20 cellular contexts compared by ENCODE assay signal in genomic region chr15:63672369-63672768, GRCh38.
A peak's percentile ranks its signal among the peaks of the same experiment; 100 is the strongest.
DNase-seq lines count a peak whose midpoint lies in the region; ATAC-seq and TF ChIP-seq lines count a peak whose summit lies in the region.
"Had no signal": no experiment of that assay in that cellular context is flagged by ENCODE, and none has a peak within 500 bp of the region (broad histone marks: within the 10 kb centered on the region; RNA-seq: fewer than 3 reads in every experiment).

No MANE protein-coding gene starts in this region.

- H3K27ac Mint-ChIP-seq in stimulated activated naive CD8-positive, alpha-beta T cell treated with anti-CD3 and anti-CD28 coated beads, Interleukin-15, Interleukin-2, amounts not matched to agents 100 ng/mL and 50 ng/mL, for 24 hours: peak overlapping the region; percentile 43
- peak overlapping the region; percentile 64 for H3K27ac Mint-ChIP-seq in activated CD4-positive, alpha-beta memory T cell treated with anti-CD3 and anti-CD28 coated beads, Interleukin-2, amount 10 ng/mL, durations not matched to agents 7 days and 5 days
- H3K27ac Mint-ChIP-seq in central memory CD8-positive, alpha-beta T cell (ENCODE audit: low read depth): peak overlapping the region; percentile 71
- H3K27ac Mint-ChIP-seq: nephron had no signal

- H3K36me3 Mint-ChIP-seq in stimulated activated naive CD8-positive, alpha-beta T cell treated with anti-CD3 and anti-CD28 coated beads, Interleukin-15, Interleukin-2, amounts not matched to agents 100 ng/mL and 50 ng/mL, for 24 hours (ENCODE audit: low read depth): peaks cover 72% of the 10 kb centered on the region
- H3K36me3 Mint-ChIP-seq in activated CD4-positive, alpha-beta memory T cell treated with anti-CD3 and anti-CD28 coated beads, Interleukin-2, amount 10 ng/mL, durations not matched to agents 7 days and 5 days (ENCODE audit: low read depth): peaks cover 66% of the 10 kb centered on the region
- H3K36me3 Mint-ChIP-seq in central memory CD8-positive, alpha-beta T cell (ENCODE audit: insufficient read depth): peaks cover 55% of the 10 kb centered on the region

- TF ChIP-seq POLR2A in uterus (IDR thresholded peaks at IDR 0.05): no peak

- no peaks in the 10 kb centered on the region for H3K9me3 Mint-ChIP-seq in stimulated activated naive CD8-positive, alpha-beta T cell treated with anti-CD3 and anti-CD28 coated beads, Interleukin-15, Interleukin-2, amounts not matched to agents 100 ng/mL and 50 ng/mL, for 24 hours
- H3K9me3 Mint-ChIP-seq in activated CD4-positive, alpha-beta memory T cell treated with anti-CD3 and anti-CD28 coated beads, Interleukin-2, amount 10 ng/mL, durations not matched to agents 7 days and 5 days: no peaks in the 10 kb centered on the region
- no peaks in the 10 kb centered on the region for H3K9me3 Mint-ChIP-seq in central memory CD8-positive, alpha-beta T cell
- H3K9me3 Mint-ChIP-seq: nephron had no signal

- ATAC-seq in stimulated activated naive CD8-positive, alpha-beta T cell treated with anti-CD3 and anti-CD28 coated beads, Interleukin-15, Interleukin-2, amounts not matched to agents 100 U/mL and 50 U/mL, for 24 hours: no peak
- no peak for ATAC-seq in central memory CD8-positive, alpha-beta T cell (replicated peaks; ENCODE audit: extremely low read depth, poor library complexity, severe bottlenecking)
- ATAC-seq: left cardiac atrium had no signal

- no peak overlapping the region for H3K4me3 ChIP-seq in uterus
- H3K4me3 ChIP-seq: HAP-1, sigmoid colon had no signal

- no peak for DNase-seq in stimulated activated naive CD8-positive, alpha-beta T cell treated with anti-CD3 and anti-CD28 coated beads, Interleukin-15, Interleukin-2, amounts not matched to agents 100 U/mL and 50 U/mL, for 24 hours
- peak; percentile 19 for DNase-seq in activated CD4-positive, alpha-beta memory T cell treated with anti-CD3 and anti-CD28 coated beads, Interleukin-2, amount 10 ng/mL, durations not matched to agents 7 days and 5 days
- DNase-seq in central memory CD8-positive, alpha-beta T cell (ENCODE audit: low spot score in 2 of 2): no peak
- DNase-seq in NCI-H1930 (lab: John Stamatoyannopoulos, UW) (no peak), uterus (no peak)
- DNase-seq in central memory CD4-positive, alpha-beta T cell: no peak
- DNase-seq: brain microvascular endothelial cell, cortex of kidney, KG1, left cardiac atrium, mesenchymal stem cell, MV-4-11, NCI-H1694 treated with DMSO at 0.1 percent for 48 hours, NCI-H345, sigmoid colon, trophoblast cell had no signal

- H3K27ac ChIP-seq in uterus: no peak overlapping the region
- H3K27ac ChIP-seq: brain microvascular endothelial cell, parathyroid adenoma, sigmoid colon had no signal

- no peaks in the 10 kb centered on the region for H3K9me3 ChIP-seq in uterus
- H3K9me3 ChIP-seq: HAP-1, sigmoid colon had no signal

- H3K4me3 Mint-ChIP-seq in stimulated activated naive CD8-positive, alpha-beta T cell treated with anti-CD3 and anti-CD28 coated beads, Interleukin-15, Interleukin-2, amounts not matched to agents 100 ng/mL and 50 ng/mL, for 24 hours: no peak overlapping the region
- H3K4me3 Mint-ChIP-seq in activated CD4-positive, alpha-beta memory T cell treated with anti-CD3 and anti-CD28 coated beads, Interleukin-2, amount 10 ng/mL, durations not matched to agents 7 days and 5 days: no peak overlapping the region
- H3K4me3 Mint-ChIP-seq in central memory CD8-positive, alpha-beta T cell: no peak overlapping the region
- H3K4me3 Mint-ChIP-seq: nephron had no signal

- no peaks in the 10 kb centered on the region for H3K4me1 ChIP-seq in uterus
- H3K4me1 ChIP-seq: HAP-1, parathyroid adenoma, sigmoid colon had no signal

- peaks cover 49% of the 10 kb centered on the region for H3K4me1 Mint-ChIP-seq in stimulated activated naive CD8-positive, alpha-beta T cell treated with anti-CD3 and anti-CD28 coated beads, Interleukin-15, Interleukin-2, amounts not matched to agents 100 ng/mL and 50 ng/mL, for 24 hours (ENCODE audit: low read depth)
- peaks cover 46% of the 10 kb centered on the region for H3K4me1 Mint-ChIP-seq in activated CD4-positive, alpha-beta memory T cell treated with anti-CD3 and anti-CD28 coated beads, Interleukin-2, amount 10 ng/mL, durations not matched to agents 7 days and 5 days
- peaks cover 39% of the 10 kb centered on the region for H3K4me1 Mint-ChIP-seq in central memory CD8-positive, alpha-beta T cell
- H3K4me1 Mint-ChIP-seq: nephron had no signal

- TF ChIP-seq CTCF in uterus (IDR thresholded peaks at IDR 0.05): no peak

- CTCF ChIA-PET in activated CD4-positive, alpha-beta memory T cell treated with anti-CD3 and anti-CD28 coated beads, Interleukin-2, amount 10 ng/mL, durations not matched to agents 7 days and 5 days (lab: Charles Lee): no interaction called here

- intact Hi-C loops in uterus (cut with DNase I; ENCODE audit: low total_unique reads): no loop called here

- H3K27me3 ChIP-seq in uterus: no peaks in the 10 kb centered on the region
- H3K27me3 ChIP-seq: brain microvascular endothelial cell, sigmoid colon had no signal

- no peaks in the 10 kb centered on the region for H3K36me3 ChIP-seq in uterus

- H3K27me3 Mint-ChIP-seq in stimulated activated naive CD8-positive, alpha-beta T cell treated with anti-CD3 and anti-CD28 coated beads, Interleukin-15, Interleukin-2, amounts not matched to agents 100 ng/mL and 50 ng/mL, for 24 hours: no peaks in the 10 kb centered on the region
- H3K27me3 Mint-ChIP-seq in activated CD4-positive, alpha-beta memory T cell treated with anti-CD3 and anti-CD28 coated beads, Interleukin-2, amount 10 ng/mL, durations not matched to agents 7 days and 5 days: no peaks in the 10 kb centered on the region
- no peaks in the 10 kb centered on the region for H3K27me3 Mint-ChIP-seq in central memory CD8-positive, alpha-beta T cell

- POLR2A ChIA-PET in activated CD4-positive, alpha-beta memory T cell treated with anti-CD3 and anti-CD28 coated beads, Interleukin-2, amount 10 ng/mL, durations not matched to agents 7 days and 5 days (lab: Charles Lee): no interaction called here
